In the genomic region with DNA sequence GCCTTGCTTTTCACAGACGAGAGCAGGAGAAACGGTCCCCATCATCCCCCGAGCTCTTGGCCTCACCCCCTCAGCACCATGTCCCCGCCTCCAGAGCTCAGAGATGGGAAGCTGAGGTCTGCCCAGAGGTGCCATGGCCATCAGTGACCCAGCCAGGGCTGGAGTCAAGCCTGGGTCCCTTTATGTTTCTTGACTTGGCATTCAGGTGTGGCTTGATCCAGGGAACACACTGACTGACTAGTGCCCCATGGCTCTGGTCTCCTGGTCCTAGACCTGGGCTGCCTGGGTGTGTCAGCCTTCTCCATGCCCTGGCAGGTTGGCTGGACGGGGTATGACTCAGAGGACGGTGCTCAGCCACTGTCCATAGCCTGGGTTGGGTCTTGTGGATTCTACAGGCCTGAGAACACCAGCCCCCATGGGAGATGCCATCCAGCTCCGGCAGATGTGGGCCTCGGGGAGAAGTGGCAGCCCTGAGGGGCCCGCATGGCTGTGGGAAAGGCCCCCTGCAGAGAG, we compare ENCODE assay signal across 20 cellular contexts. TPM values are rescaled to one million over a fixed set of nuclear protein-coding genes. Genes with fewer than 3 reads are reported as not detected.
DNase-seq lines count a peak whose midpoint lies in the region; ATAC-seq and TF ChIP-seq lines count a peak whose summit lies in the region.
"Had no signal": no experiment of that assay in that cellular context is flagged by ENCODE, and none has a peak within 500 bp of the region (broad histone marks: within the 10 kb centered on the region; RNA-seq: fewer than 3 reads in every experiment).

No MANE protein-coding gene starts in this region.

- H3K27me3 Mint-ChIP-seq in central memory CD8-positive, alpha-beta T cell = no peaks in the 10 kb centered on the region
- H3K27me3 Mint-ChIP-seq in activated T-cell treated with anti-CD3 and anti-CD28 coated beads, Interleukin-2, amount 50 U/mL, for 72 hours (ENCODE audit: low read depth) = no peaks in the 10 kb centered on the region
- H3K27me3 Mint-ChIP-seq: CD8-positive, alpha-beta memory T cell had no signal

- H3K4ac ChIP-seq in neuronal stem cell (ENCODE audit: low read length) = no peak overlapping the region

- H3K79me1 ChIP-seq in neuronal stem cell (ENCODE audit: low read depth, low read length) = no peaks in the 10 kb centered on the region

- peaks cover 11 to 12% of the 10 kb centered on the region in 2 donors for H3K4me1 ChIP-seq in neuronal stem cell (ENCODE audit: control insufficient read depth in 2 of 2, insufficient read depth in 1 of 2, low read depth in 1 of 2, low read length in 2 of 2)
- H3K4me1 ChIP-seq in BE2C = peaks cover 43% of the 10 kb centered on the region

- H3K23ac ChIP-seq in neuronal stem cell (ENCODE audit: low read depth, low read length, poor library complexity) = peak overlapping the region; percentile 55

- no peak for TF ChIP-seq CTCF in BE2C (IDR thresholded peaks at IDR 0.05; ENCODE audit: low read depth, low read length)

- no peak overlapping the region for H3K18ac ChIP-seq in neuronal stem cell (ENCODE audit: low read length)

- no peak for ATAC-seq in central memory CD8-positive, alpha-beta T cell (replicated peaks; ENCODE audit: extremely low read depth, poor library complexity, severe bottlenecking)
- no peak for ATAC-seq in GM18909 (IDR thresholded peaks at IDR 0.05; ENCODE audit: poor library complexity, unreplicated experiment)
- ATAC-seq in activated CD4-positive, CD25-positive, alpha-beta regulatory T cell treated with anti-CD3 and anti-CD28 coated beads, Interleukin-2, amount 50 U/mL, for 24 hours = no peak
- no peak for ATAC-seq in activated T-cell treated with anti-CD3 and anti-CD28 coated beads, Interleukin-2, amount 50 U/mL, for 72 hours (replicated peaks in 1 of 2)
- ATAC-seq: GM12878 had no signal

- H3K36me3 ChIP-seq in neuronal stem cell (replicated peaks in 1 of 2; ENCODE audit: control insufficient read depth in 2 of 2, insufficient read depth in 2 of 2, low read length in 2 of 2) = no peaks in the 10 kb centered on the region
- no peaks in the 10 kb centered on the region for H3K36me3 ChIP-seq in BE2C

- DNase-seq in ELR (ENCODE audit: low read depth) (peak; percentile 18), RPMI7951 (ENCODE audit: low read depth) (peak; percentile 8), neuronal stem cell (ENCODE audit: low spot score) (no peak), BE2C (no peak)
- no peak for DNase-seq in central memory CD8-positive, alpha-beta T cell (ENCODE audit: low spot score in 2 of 2)
- no peak for DNase-seq in activated T-cell treated with anti-CD3 and anti-CD28 coated beads, Interleukin-2, amount 50 U/mL, for 72 hours
- DNase-seq: CD8-positive, alpha-beta memory T cell; DND-41; GDM1; H9; Karpas-422; NCI-H1105 treated with DMSO at 0.1 percent for 48 hours; NCI-H1694 treated with DMSO at 0.1 percent for 48 hours; NCI-H2107; NCI-H2227 treated with DMSO at 0.1 percent for 48 hours; NCI-H524 treated with DMSO at 0.1 percent for 48 hours had no signal

- H2BK5ac ChIP-seq in neuronal stem cell (ENCODE audit: low read length) = no peak overlapping the region

- H3K4me3 Mint-ChIP-seq in central memory CD8-positive, alpha-beta T cell = no peak overlapping the region
- no peak overlapping the region for H3K4me3 Mint-ChIP-seq in activated T-cell treated with anti-CD3 and anti-CD28 coated beads, Interleukin-2, amount 50 U/mL, for 72 hours
- H3K4me3 Mint-ChIP-seq: H9 had no signal

- no peak overlapping the region for H2BK120ac ChIP-seq in neuronal stem cell (ENCODE audit: low read depth, low read length)

- H3K36me3 Mint-ChIP-seq in central memory CD8-positive, alpha-beta T cell (ENCODE audit: insufficient read depth) = peaks cover 13% of the 10 kb centered on the region
- no peaks in the 10 kb centered on the region for H3K36me3 Mint-ChIP-seq in activated T-cell treated with anti-CD3 and anti-CD28 coated beads, Interleukin-2, amount 50 U/mL, for 72 hours (ENCODE audit: insufficient read depth in 2 of 2)

- H4K8ac ChIP-seq in neuronal stem cell (ENCODE audit: low read depth, low read length) = peak overlapping the region; percentile 82

- H3K27ac Mint-ChIP-seq in central memory CD8-positive, alpha-beta T cell (ENCODE audit: low read depth) = peak overlapping the region; percentile 32
- H3K27ac Mint-ChIP-seq in activated T-cell treated with anti-CD3 and anti-CD28 coated beads, Interleukin-2, amount 50 U/mL, for 72 hours = no peak overlapping the region
- H3K27ac Mint-ChIP-seq: CD8-positive, alpha-beta memory T cell; H9 had no signal

- H3K27me3 ChIP-seq in neuronal stem cell (ENCODE audit: control insufficient read depth in 3 of 3, insufficient read depth in 3 of 3, low read depth in 1 of 3, low read length in 3 of 3) (no peaks in the 10 kb centered on the region), BE2C (no peaks in the 10 kb centered on the region)
- H3K27me3 ChIP-seq: BLaER1 treated with 17β-estradiol and CSF1 and Interleukin-3, amounts not matched to agents 10 nM and 100 nM had no signal

- no peak overlapping the region for H2BK12ac ChIP-seq in neuronal stem cell (ENCODE audit: low read length)

- no peak overlapping the region for H2BK15ac ChIP-seq in neuronal stem cell (ENCODE audit: low read length)

- no peaks in the 10 kb centered on the region for H3K9me3 Mint-ChIP-seq in central memory CD8-positive, alpha-beta T cell
- H3K9me3 Mint-ChIP-seq in activated T-cell treated with anti-CD3 and anti-CD28 coated beads, Interleukin-2, amount 50 U/mL, for 72 hours = no peaks in the 10 kb centered on the region
- H3K9me3 Mint-ChIP-seq: H9 had no signal

- no peak overlapping the region for H2AFZ ChIP-seq in neuronal stem cell (ENCODE audit: low read length)

- no peak overlapping the region for H3K4me2 ChIP-seq in neuronal stem cell (ENCODE audit: insufficient read depth, low read length, poor library complexity, severe bottlenecking)

- no CpG with 5 or more reads among the region's 9 CpGs for WGBS in neuronal stem cell (ENCODE audit: extremely low coverage in 2 of 2, insufficient read length in 2 of 2, insufficient replicate concordance in 1 of 2), 2 donors

- H3K4me3 ChIP-seq in neuronal stem cell (ENCODE audit: low read length in 2 of 2) (no peak overlapping the region), BE2C (ENCODE audit: low read depth, low read length) (no peak overlapping the region)
- H3K4me3 ChIP-seq: BLaER1 treated with 17β-estradiol and CSF1 and Interleukin-3, amounts not matched to agents 10 nM and 100 nM; GM12878 had no signal

- no peak overlapping the region for H4K91ac ChIP-seq in neuronal stem cell (ENCODE audit: low read depth, low read length, poor library complexity)

- no peak overlapping the region for H3K27ac ChIP-seq in neuronal stem cell (replicated peaks; ENCODE audit: low read length)
- H3K27ac ChIP-seq: BLaER1 treated with 17β-estradiol and CSF1 and Interleukin-3, amounts not matched to agents 10 nM and 100 nM had no signal

- H3K9me3 ChIP-seq in neuronal stem cell (replicated peaks in 1 of 2; ENCODE audit: control insufficient read depth in 2 of 2, insufficient read depth in 1 of 2, low read depth in 1 of 2, low read length in 2 of 2) (no peaks in the 10 kb centered on the region), BE2C (no peaks in the 10 kb centered on the region)
- H3K9me3 ChIP-seq: BLaER1 treated with 17β-estradiol and CSF1 and Interleukin-3, amounts not matched to agents 10 nM and 100 nM had no signal

- H3K4me1 Mint-ChIP-seq in central memory CD8-positive, alpha-beta T cell = no peaks in the 10 kb centered on the region
- no peaks in the 10 kb centered on the region for H3K4me1 Mint-ChIP-seq in activated T-cell treated with anti-CD3 and anti-CD28 coated beads, Interleukin-2, amount 50 U/mL, for 72 hours (ENCODE audit: low read depth)

- peak overlapping the region; percentile 38 for H3K14ac ChIP-seq in neuronal stem cell (ENCODE audit: low read length)

- no peak overlapping the region for H3K9ac ChIP-seq in neuronal stem cell (ENCODE audit: low read depth, low read length, poor library complexity)

- H2AK5ac ChIP-seq in neuronal stem cell (ENCODE audit: low read depth, low read length) = peak overlapping the region; percentile 81

RNA-seq across cellular contexts. Expression of gene ZFPM1, which starts 54.2 kb away (rescaled TPM):
- total RNA-seq in RPMI7951 (2014; rRNA removed; shearing (Covaris generic)) = 0.88 and 1.1 TPM in 2 replicates
- 3.8 TPM for polyA plus RNA-seq in neuronal stem cell (2013, experiment 1 of 2)
- 4.0 TPM for polyA plus RNA-seq in neuronal stem cell (2013, experiment 2 of 2)
- 3.9 TPM for polyA plus RNA-seq in BE2C (2012; ENCODE audit: insufficient read depth, insufficient read length, low read depth)
- total RNA-seq in activated T-cell treated with anti-CD3 and anti-CD28 coated beads, Interleukin-2, amount 50 U/mL, for 72 hours = 10 to 100 TPM; 12.2 to 13.8 TPM

Comparison
In these comparisons a context has a peak if more than half of its experiments do, and no peak if none do; other contexts are left out.
1. DNase-seq: peak in ELR (single experiment) and RPMI7951 (single experiment); none in central memory CD8-positive, alpha-beta T cell (0 of 2), neuronal stem cell (single experiment), BE2C (single experiment) and activated T-cell treated with anti-CD3 and anti-CD28 coated beads, Interleukin-2, amount 50 U/mL, for 72 hours (0 of 2).